ENCODE assay signal across 9 cellular contexts in genomic region chr10:62264702-62265436, GRCh38. TPM values are rescaled to one million over a fixed set of nuclear protein-coding genes. Genes with fewer than 3 reads are reported as not detected.
DNase-seq lines count a peak whose midpoint lies in the region; ATAC-seq and TF ChIP-seq lines count a peak whose summit lies in the region.
"Had no signal": no experiment of that assay in that cellular context is flagged by ENCODE, and none has a peak within 500 bp of the region (broad histone marks: within the 10 kb centered on the region; RNA-seq: fewer than 3 reads in every experiment).

No MANE protein-coding gene starts in this region.

- H3K27ac Mint-ChIP-seq in CD4-positive, alpha-beta T cell: no peak overlapping the region
- H3K27ac Mint-ChIP-seq: T-helper 1 cell treated with Interleukin-12 subunit alpha and Interleukin-12 subunit beta and Interleukin-4 antibody, amounts not matched to agents 30 μg/mL and 1 μg/mL, for 36 hours had no signal

- no peaks in the 10 kb centered on the region for H3K9me3 ChIP-seq in CD4-positive, alpha-beta T cell (ENCODE audit: control insufficient read depth, low read length)
- H3K9me3 ChIP-seq in ascending aorta (no peaks in the 10 kb centered on the region), thyroid gland (no peaks in the 10 kb centered on the region)

- no peak for ATAC-seq in CD4-positive, alpha-beta T cell (ENCODE audit: poor library complexity)
- ATAC-seq in GM18867 (IDR thresholded peaks at IDR 0.05; ENCODE audit: unreplicated experiment) (peak; percentile 58), GM21576 (IDR thresholded peaks at IDR 0.05; ENCODE audit: unreplicated experiment) (no peak), GM18858 (IDR thresholded peaks at IDR 0.05; ENCODE audit: unreplicated experiment) (no peak)

- H3K9me3 Mint-ChIP-seq in CD4-positive, alpha-beta T cell: no peaks in the 10 kb centered on the region
- H3K9me3 Mint-ChIP-seq: T-helper 1 cell treated with Interleukin-12 subunit alpha and Interleukin-12 subunit beta and Interleukin-4 antibody, amounts not matched to agents 30 μg/mL and 1 μg/mL, for 36 hours had no signal

- H3K27ac ChIP-seq in CD4-positive, alpha-beta T cell (ENCODE audit: low read depth, low read length): no peak overlapping the region
- H3K27ac ChIP-seq in ascending aorta (no peak overlapping the region), thyroid gland (no peak overlapping the region)

- H3K4me1 Mint-ChIP-seq in CD4-positive, alpha-beta T cell (ENCODE audit: low read depth): peaks cover 20% of the 10 kb centered on the region

- peaks cover 1% of the 10 kb centered on the region for H3K27me3 Mint-ChIP-seq in CD4-positive, alpha-beta T cell

- no peaks in the 10 kb centered on the region for H3K36me3 ChIP-seq in ascending aorta
- no peaks in the 10 kb centered on the region for H3K36me3 ChIP-seq in thyroid gland

- H3K4me3 ChIP-seq in ascending aorta (no peak overlapping the region), thyroid gland (replicated peaks in 1 of 3) (no peak overlapping the region)

- H3K27me3 ChIP-seq in CD4-positive, alpha-beta T cell (ENCODE audit: control insufficient read depth, insufficient read depth, low read length): no peaks in the 10 kb centered on the region
- H3K27me3 ChIP-seq in ascending aorta: no peaks in the 10 kb centered on the region
- no peaks in the 10 kb centered on the region for H3K27me3 ChIP-seq in thyroid gland

- DNase-seq in CD4-positive, alpha-beta T cell: no peak
- no peak for DNase-seq in ascending aorta (ENCODE audit: low spot score in 2 of 2)
- peak; percentile 61 for DNase-seq in iPS-NIHi7 (ENCODE audit: extremely low spot score)
- DNase-seq in thyroid gland: no peak

- H3K36me3 Mint-ChIP-seq in CD4-positive, alpha-beta T cell (ENCODE audit: low read depth): no peaks in the 10 kb centered on the region

- peak; percentile 79 for TF ChIP-seq CTCF in CD4-positive, alpha-beta T cell (IDR thresholded peaks at IDR 0.05)
- peak; percentile 72 for TF ChIP-seq CTCF in LNCAP (IDR thresholded peaks at IDR 0.05)
- peak; percentile 27 to 64 (median 53) for TF ChIP-seq CTCF in ascending aorta (IDR thresholded peaks at IDR 0.05)
- TF ChIP-seq CTCF in thyroid gland (IDR thresholded peaks at IDR 0.05): peak; percentile 20 to 70 (median 44)

- H3K4me1 ChIP-seq in ascending aorta (peaks cover 0 to 6% of the 10 kb centered on the region in 2 donors), thyroid gland (peaks cover 7 to 11% of the 10 kb centered on the region in 2 donors)

- no peak for TF ChIP-seq POLR2A in thyroid gland (IDR thresholded peaks at IDR 0.05)

- intact Hi-C loops in CD4-positive, alpha-beta T cell (cut with DNase I, micrococcal nuclease): loop anchor here (2.0 to 10.0 kb wide), 6 partner anchors 42 to 890 kb away; no protein-coding TSS in a partner anchor
- intact Hi-C loops in ascending aorta (cut with DNase I) (loop anchor here (5.0 to 10.0 kb wide), 3 partner anchors 102 to 550 kb away; partner anchors contain the start of gene EGR2), thyroid gland (cut with DNase I) (no loop called here)

- POLR2A ChIA-PET in CD4-positive, alpha-beta T cell (lab: Charles Lee): interaction anchor here (1.1 to 1.8 kb wide), 2 partner anchors 42 to 81 kb away, joined by 3 to 6 read pairs; no protein-coding TSS in a partner anchor

- CTCF ChIA-PET in CD4-positive, alpha-beta T cell (lab: Charles Lee): interaction anchor here (0.7 to 2.3 kb wide), 9 partner anchors 8 to 492 kb away, joined by 3 to 9 read pairs (median 4); no protein-coding TSS in a partner anchor

- WGBS in thyroid gland, 2 donors: 36 to 42% methylated on average over 1 of the region's 1 CpG

- H3K4me3 Mint-ChIP-seq in CD4-positive, alpha-beta T cell: no peak overlapping the region
- H3K4me3 Mint-ChIP-seq: T-helper 1 cell treated with Interleukin-12 subunit alpha and Interleukin-12 subunit beta and Interleukin-4 antibody, amounts not matched to agents 30 μg/mL and 1 μg/mL, for 36 hours had no signal

RNA-seq across cellular contexts. Expression of gene RTKN2, which starts 3.8 kb away (rescaled TPM):
- total RNA-seq in CD4-positive, alpha-beta T cell: 1 to 10 TPM; 3.7 to 3.9 TPM
- total RNA-seq in ascending aorta (not detected), thyroid gland (1 to 10 TPM in 2 of 4 donors, under 1 TPM in 1, not detected in 1; 0.49 to 1.6 (median 1.2) TPM)
